In genomic region chr17:78474631-78475146, GRCh38 we compare ENCODE assay signal across 10 cellular contexts.
DNase-seq lines count a peak whose midpoint lies in the region; ATAC-seq and TF ChIP-seq lines count a peak whose summit lies in the region.
"Had no signal": no experiment of that assay in that cellular context is flagged by ENCODE, and none has a peak within 500 bp of the region (broad histone marks: within the 10 kb centered on the region; RNA-seq: fewer than 3 reads in every experiment).

No MANE protein-coding gene starts in this region.

- peak; percentile 45 for ATAC-seq in HG02970 (IDR thresholded peaks at IDR 0.05; ENCODE audit: low FRiP score, unreplicated experiment)
- ATAC-seq in activated T-cell treated with anti-CD3 and anti-CD28 coated beads, Interleukin-2, amount 50 U/mL, for 72 hours (replicated peaks in 1 of 2) = peak; percentile 74 to 86
- ATAC-seq in aorta (ENCODE audit: low FRiP score) = no peak
- ATAC-seq: foreskin keratinocyte had no signal

- no peaks in the 10 kb centered on the region for H3K9me3 ChIP-seq in aorta (ENCODE audit: control insufficient read depth, low read length)
- no peaks in the 10 kb centered on the region for H3K9me3 ChIP-seq in ovary

- TF ChIP-seq EP300 in ovary (IDR thresholded peaks at IDR 0.05) = no peak

- H3K4me3 Mint-ChIP-seq in activated T-cell treated with anti-CD3 and anti-CD28 coated beads, Interleukin-2, amount 50 U/mL, for 72 hours = no peak overlapping the region

- WGBS in aorta, 2 donors = 62 to 65% methylated on average over 18 of the region's 18 CpGs
- WGBS in ovary, 3 donors = 64 to 85% (median 84%) methylated on average over 16 to 18 of the region's 18 CpGs

- no peak for TF ChIP-seq POLR2A in ovary (IDR thresholded peaks at IDR 0.05)

- no peaks in the 10 kb centered on the region for H3K27me3 ChIP-seq in aorta (ENCODE audit: control insufficient read depth in 1 of 2, insufficient read depth in 2 of 2, low read length in 1 of 2)
- no peaks in the 10 kb centered on the region for H3K27me3 ChIP-seq in ovary

- H3K27ac ChIP-seq in aorta (ENCODE audit: low read depth in 1 of 2, low read length in 2 of 2) = no peak overlapping the region
- no peak overlapping the region for H3K27ac ChIP-seq in ovary
- H3K27ac ChIP-seq: foreskin keratinocyte had no signal

- intact Hi-C loops in aorta (cut with DNase I) (no loop called here), ovary (cut with DNase I) (no loop called here)

- H3K9me3 Mint-ChIP-seq in activated T-cell treated with anti-CD3 and anti-CD28 coated beads, Interleukin-2, amount 50 U/mL, for 72 hours = no peaks in the 10 kb centered on the region

- TF ChIP-seq CTCF in ovary (IDR thresholded peaks at IDR 0.05) = no peak

- no peaks in the 10 kb centered on the region for H3K27me3 Mint-ChIP-seq in activated T-cell treated with anti-CD3 and anti-CD28 coated beads, Interleukin-2, amount 50 U/mL, for 72 hours (ENCODE audit: low read depth)

- no peaks in the 10 kb centered on the region for H3K36me3 ChIP-seq in aorta (ENCODE audit: control insufficient read depth in 1 of 2, insufficient read depth in 2 of 2, low read length in 1 of 2)
- H3K36me3 ChIP-seq in ovary = no peaks in the 10 kb centered on the region

- H3K27ac Mint-ChIP-seq in activated T-cell treated with anti-CD3 and anti-CD28 coated beads, Interleukin-2, amount 50 U/mL, for 72 hours = no peak overlapping the region

- H3K4me3 ChIP-seq in aorta (ENCODE audit: low read length in 2 of 2) (no peak overlapping the region), ovary (no peak overlapping the region)

- peaks cover 9% of the 10 kb centered on the region for H3K4me1 Mint-ChIP-seq in activated T-cell treated with anti-CD3 and anti-CD28 coated beads, Interleukin-2, amount 50 U/mL, for 72 hours (ENCODE audit: low read depth)

- peak; percentile 20 for DNase-seq in stimulated activated CD4-positive, alpha-beta T cell treated with anti-CD3 and anti-CD28 coated beads, Interleukin-15, amount 100 ng/mL, for 24 hours
- no peak for DNase-seq in stimulated activated CD4-positive, alpha-beta T cell treated with anti-CD3 and anti-CD28 coated beads, Interleukin-2, amount 100 ng/mL, for 48 hours
- DNase-seq in activated T-cell treated with anti-CD3 and anti-CD28 coated beads, Interleukin-2, amount 50 U/mL, for 72 hours = peak; percentile 22 to 26
- DNase-seq in aorta (no peak), ovary (no peak), SW 1271 (lab: John Stamatoyannopoulos, UW) (no peak), D341Med (ENCODE audit: low spot score) (no peak)
- DNase-seq: foreskin keratinocyte, NCI-H1048 had no signal

- no peaks in the 10 kb centered on the region for H3K36me3 Mint-ChIP-seq in activated T-cell treated with anti-CD3 and anti-CD28 coated beads, Interleukin-2, amount 50 U/mL, for 72 hours (ENCODE audit: insufficient read depth in 2 of 2)

- H3K4me1 ChIP-seq in aorta (ENCODE audit: control insufficient read depth in 1 of 2, insufficient read depth in 2 of 2, low read length in 2 of 2) (no peaks in the 10 kb centered on the region), ovary (ENCODE audit: insufficient read depth) (peaks cover 7% of the 10 kb centered on the region)
- H3K4me1 ChIP-seq: foreskin keratinocyte had no signal

Comparison
In these comparisons a context has a peak if more than half of its experiments do, and no peak if none do; other contexts are left out.
1. DNase-seq: peak in stimulated activated CD4-positive, alpha-beta T cell treated with anti-CD3 and anti-CD28 coated beads, Interleukin-15, amount 100 ng/mL, for 24 hours (single experiment) and activated T-cell treated with anti-CD3 and anti-CD28 coated beads, Interleukin-2, amount 50 U/mL, for 72 hours (2 of 2); none in stimulated activated CD4-positive, alpha-beta T cell treated with anti-CD3 and anti-CD28 coated beads, Interleukin-2, amount 100 ng/mL, for 48 hours (0 of 2), aorta (0 of 2), ovary (0 of 5), SW 1271 (0 of 2) and D341Med (single experiment).